Comparison of ENCODE assay signal across 14 cellular contexts in genomic region chr20:61805365-61805764, GRCh38.
"Had no signal": no experiment of that assay in that cellular context is flagged by ENCODE, and none has a peak within 500 bp of the region (broad histone marks: within the 10 kb centered on the region; RNA-seq: fewer than 3 reads in every experiment).

No MANE protein-coding gene starts in this region.

- H3K36me3 ChIP-seq: stomach, uterus had no signal

- H3K27ac ChIP-seq: stomach, uterus had no signal

- ATAC-seq: esophagus mucosa, sciatic nerve had no signal

- H3K4me1 ChIP-seq: uterus had no signal

- H3K9me3 ChIP-seq: stomach, uterus had no signal

- H3K4me3 ChIP-seq: lung, stomach, uterus had no signal

- DNase-seq: effector memory CD4-positive, alpha-beta T cell; immature natural killer cell; midbrain; naive B cell; stimulated activated naive CD4-positive, alpha-beta T cell; stomach; substantia nigra; uterus had no signal

- FAIRE-seq: endometrium, frontal cortex, keratinocyte had no signal
